In the genomic region with DNA sequence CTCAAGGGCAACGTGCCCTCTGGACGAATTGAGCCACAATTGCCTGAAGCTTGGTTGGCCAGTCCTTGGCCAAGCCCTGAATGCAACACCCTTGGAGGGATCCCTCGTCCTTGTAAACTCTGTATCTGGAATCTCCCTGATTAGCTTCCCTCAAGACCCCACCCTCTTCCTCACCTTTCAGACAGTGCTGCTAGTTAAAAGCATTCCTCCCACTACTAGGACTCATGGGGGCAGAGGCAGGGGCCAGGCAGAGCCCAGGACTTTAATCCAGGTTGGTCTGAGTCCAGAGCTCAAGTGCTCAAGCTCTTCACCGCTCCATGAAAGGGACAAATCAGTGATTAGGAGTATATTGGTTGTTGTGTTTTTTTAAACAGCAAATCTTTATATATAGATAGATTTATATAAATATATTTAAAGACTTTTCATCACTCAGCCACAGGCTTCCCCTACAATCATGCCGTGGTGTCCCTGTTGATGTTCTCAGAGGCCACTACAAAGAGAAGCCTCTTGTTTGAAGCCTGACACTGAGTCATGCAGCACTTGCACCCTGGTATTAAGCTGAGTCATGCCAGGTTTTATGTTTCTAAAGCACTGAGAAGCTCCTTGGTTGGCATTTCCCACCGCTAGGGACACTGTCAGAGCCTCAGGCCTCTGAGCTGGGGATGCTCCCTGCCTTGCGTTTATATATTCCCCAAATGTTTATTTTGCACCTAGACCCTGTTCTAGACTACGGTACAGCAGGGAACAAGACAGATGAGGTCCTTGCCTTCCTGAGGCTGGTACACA, we compare ENCODE assay signal across 14 cellular contexts. TPM values are rescaled to one million over a fixed set of nuclear protein-coding genes. Genes with fewer than 3 reads are reported as not detected.
DNase-seq lines count a peak whose midpoint lies in the region; ATAC-seq and TF ChIP-seq lines count a peak whose summit lies in the region.
"Had no signal": no experiment of that assay in that cellular context is flagged by ENCODE, and none has a peak within 500 bp of the region (broad histone marks: within the 10 kb centered on the region; RNA-seq: fewer than 3 reads in every experiment).

No MANE protein-coding gene starts in this region.

- no peak overlapping the region for H3K27ac Mint-ChIP-seq in chondrocyte (ENCODE audit: unreplicated experiment)
- peak overlapping the region; percentile 77 for H3K27ac Mint-ChIP-seq in neural crest cell (ENCODE audit: unreplicated experiment)
- H3K27ac Mint-ChIP-seq: CD8-positive, alpha-beta memory T cell; T-helper 17 cell had no signal

- no peaks in the 10 kb centered on the region for H3K9me3 ChIP-seq in upper lobe of left lung

- H3K27ac ChIP-seq in upper lobe of left lung: no peak overlapping the region
- H3K27ac ChIP-seq: esophagus squamous epithelium, HL-60 had no signal

- TF ChIP-seq POLR2A in NB4 (IDR thresholded peaks at IDR 0.05; ENCODE audit: extremely low read depth, insufficient read length) (no peak), upper lobe of left lung (IDR thresholded peaks at IDR 0.05) (no peak)

- TF ChIP-seq CTCF in NB4 (IDR thresholded peaks at IDR 0.05; ENCODE audit: low read depth, low read length) (peak; percentile 5), chondrocyte (IDR thresholded peaks at IDR 0.05) (peak; percentile 65), neural crest cell (conservative IDR thresholded peaks at IDR 0.05) (no peak), upper lobe of left lung (IDR thresholded peaks at IDR 0.05) (no peak)

- DNase-seq in ELR (ENCODE audit: low read depth) (peak; percentile 74), NB4 (ENCODE audit: low read depth) (peak; percentile 45), chondrocyte (ENCODE audit: low spot score) (peak; percentile 43), neural crest cell (ENCODE audit: low read depth, low spot score) (no peak), NCI-H1092 (lab: John Stamatoyannopoulos, UW) (no peak), upper lobe of left lung (no peak), NCI-H748 (lab: John Stamatoyannopoulos, UW; ENCODE audit: unreplicated experiment) (no peak), NOMO-1 treated with dmso at 0.1 percent for 144 hours (lab: John Stamatoyannopoulos, UW; ENCODE audit: unreplicated experiment) (no peak)
- DNase-seq: CD8-positive, alpha-beta memory T cell; esophagus squamous epithelium; NCI-H1105 treated with DMSO at 0.1 percent for 48 hours; T-helper 17 cell had no signal

- 61 to 69% methylated on average over 8 of the region's 8 CpGs for WGBS in upper lobe of left lung, 2 donors

- no peak for TF ChIP-seq EP300 in upper lobe of left lung (IDR thresholded peaks at IDR 0.05)

- H3K4me1 ChIP-seq in upper lobe of left lung: no peaks in the 10 kb centered on the region
- H3K4me1 ChIP-seq: esophagus squamous epithelium had no signal

- H3K4me3 Mint-ChIP-seq in chondrocyte (ENCODE audit: unreplicated experiment) (no peak overlapping the region), neural crest cell (no peak overlapping the region)
- H3K4me3 Mint-ChIP-seq: CD8-positive, alpha-beta memory T cell; central memory CD8-positive, alpha-beta T cell; T-helper 17 cell had no signal

- peaks cover 10% of the 10 kb centered on the region for H3K4me1 Mint-ChIP-seq in chondrocyte (ENCODE audit: low read depth)
- no peaks in the 10 kb centered on the region for H3K4me1 Mint-ChIP-seq in neural crest cell
- H3K4me1 Mint-ChIP-seq: CD8-positive, alpha-beta memory T cell; central memory CD8-positive, alpha-beta T cell; T-helper 17 cell had no signal

- ATAC-seq in upper lobe of left lung (ENCODE audit: low FRiP score in 2 of 2): no peak
- ATAC-seq: T-helper 17 cell had no signal

- peaks cover 5% of the 10 kb centered on the region for H3K27me3 Mint-ChIP-seq in chondrocyte (ENCODE audit: low read depth)
- no peaks in the 10 kb centered on the region for H3K27me3 Mint-ChIP-seq in neural crest cell (ENCODE audit: low read depth)

- no peaks in the 10 kb centered on the region for H3K36me3 ChIP-seq in upper lobe of left lung
- H3K36me3 ChIP-seq: esophagus squamous epithelium had no signal

- H3K36me3 Mint-ChIP-seq in chondrocyte (ENCODE audit: low read depth) (peaks cover 2% of the 10 kb centered on the region), neural crest cell (ENCODE audit: low read depth) (peaks cover 4% of the 10 kb centered on the region)

- H3K9me3 Mint-ChIP-seq in chondrocyte (ENCODE audit: low read depth) (peaks cover 11% of the 10 kb centered on the region), neural crest cell (peaks cover 7% of the 10 kb centered on the region)

- H3K27me3 ChIP-seq in upper lobe of left lung: no peaks in the 10 kb centered on the region

- H3K4me3 ChIP-seq in NB4 (ENCODE audit: low read depth, low read length) (no peak overlapping the region), upper lobe of left lung (no peak overlapping the region)
- H3K4me3 ChIP-seq: esophagus squamous epithelium had no signal

RNA-seq across cellular contexts. Expression of gene GSC, which starts 53.8 kb away (rescaled TPM):
- total RNA-seq in chondrocyte (not detected in 3 replicates), neural crest cell (not detected in 2 replicates), upper lobe of left lung (under 1 TPM in 1 of 6 donors, not detected in 5; 0.47 TPM)
- total RNA-seq: CD8-positive, alpha-beta memory T cell had no signal

Comparison
In these comparisons a context has a peak if more than half of its experiments do, and no peak if none do; other contexts are left out.
1. DNase-seq: peak in ELR (single experiment), NB4 (single experiment) and chondrocyte (single experiment); none in neural crest cell (single experiment), NCI-H1092 (single experiment), upper lobe of left lung (0 of 2), NCI-H748 (single experiment) and NOMO-1 treated with dmso at 0.1 percent for 144 hours (single experiment).
2. CTCF ChIP-seq: peak in NB4 (single experiment) and chondrocyte (single experiment); none in neural crest cell (single experiment) and upper lobe of left lung (0 of 6).